In the genomic region with DNA sequence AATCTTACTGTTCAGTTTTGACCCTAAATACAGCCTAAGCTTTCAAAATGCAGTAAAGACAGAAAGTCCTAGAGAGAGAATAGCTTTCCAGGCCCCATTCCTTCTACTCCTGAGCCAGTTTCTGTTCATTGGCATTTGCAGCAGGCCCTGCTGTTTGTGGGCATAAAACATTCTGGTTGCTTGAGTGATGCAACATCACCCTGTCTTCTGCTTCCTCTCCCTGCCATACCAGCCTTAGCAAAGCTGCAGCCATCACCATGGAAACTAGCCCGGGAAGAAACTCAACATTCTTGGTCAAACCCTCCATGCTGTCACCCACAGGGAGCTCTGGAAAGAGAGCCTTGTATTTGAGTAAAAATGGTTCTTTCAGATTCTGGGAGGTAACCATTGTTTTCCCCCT, we compare ENCODE assay signal across 1 cellular context.
TF ChIP-seq lines count a peak whose summit lies in the region.

No MANE protein-coding gene starts in this region.

TF ChIP-seq in GM23338, 12 proteins besides CTCF, POLR2A, EP300 and RAD21 (continued from another document):
- TF ChIP-seq, protein P1, sequence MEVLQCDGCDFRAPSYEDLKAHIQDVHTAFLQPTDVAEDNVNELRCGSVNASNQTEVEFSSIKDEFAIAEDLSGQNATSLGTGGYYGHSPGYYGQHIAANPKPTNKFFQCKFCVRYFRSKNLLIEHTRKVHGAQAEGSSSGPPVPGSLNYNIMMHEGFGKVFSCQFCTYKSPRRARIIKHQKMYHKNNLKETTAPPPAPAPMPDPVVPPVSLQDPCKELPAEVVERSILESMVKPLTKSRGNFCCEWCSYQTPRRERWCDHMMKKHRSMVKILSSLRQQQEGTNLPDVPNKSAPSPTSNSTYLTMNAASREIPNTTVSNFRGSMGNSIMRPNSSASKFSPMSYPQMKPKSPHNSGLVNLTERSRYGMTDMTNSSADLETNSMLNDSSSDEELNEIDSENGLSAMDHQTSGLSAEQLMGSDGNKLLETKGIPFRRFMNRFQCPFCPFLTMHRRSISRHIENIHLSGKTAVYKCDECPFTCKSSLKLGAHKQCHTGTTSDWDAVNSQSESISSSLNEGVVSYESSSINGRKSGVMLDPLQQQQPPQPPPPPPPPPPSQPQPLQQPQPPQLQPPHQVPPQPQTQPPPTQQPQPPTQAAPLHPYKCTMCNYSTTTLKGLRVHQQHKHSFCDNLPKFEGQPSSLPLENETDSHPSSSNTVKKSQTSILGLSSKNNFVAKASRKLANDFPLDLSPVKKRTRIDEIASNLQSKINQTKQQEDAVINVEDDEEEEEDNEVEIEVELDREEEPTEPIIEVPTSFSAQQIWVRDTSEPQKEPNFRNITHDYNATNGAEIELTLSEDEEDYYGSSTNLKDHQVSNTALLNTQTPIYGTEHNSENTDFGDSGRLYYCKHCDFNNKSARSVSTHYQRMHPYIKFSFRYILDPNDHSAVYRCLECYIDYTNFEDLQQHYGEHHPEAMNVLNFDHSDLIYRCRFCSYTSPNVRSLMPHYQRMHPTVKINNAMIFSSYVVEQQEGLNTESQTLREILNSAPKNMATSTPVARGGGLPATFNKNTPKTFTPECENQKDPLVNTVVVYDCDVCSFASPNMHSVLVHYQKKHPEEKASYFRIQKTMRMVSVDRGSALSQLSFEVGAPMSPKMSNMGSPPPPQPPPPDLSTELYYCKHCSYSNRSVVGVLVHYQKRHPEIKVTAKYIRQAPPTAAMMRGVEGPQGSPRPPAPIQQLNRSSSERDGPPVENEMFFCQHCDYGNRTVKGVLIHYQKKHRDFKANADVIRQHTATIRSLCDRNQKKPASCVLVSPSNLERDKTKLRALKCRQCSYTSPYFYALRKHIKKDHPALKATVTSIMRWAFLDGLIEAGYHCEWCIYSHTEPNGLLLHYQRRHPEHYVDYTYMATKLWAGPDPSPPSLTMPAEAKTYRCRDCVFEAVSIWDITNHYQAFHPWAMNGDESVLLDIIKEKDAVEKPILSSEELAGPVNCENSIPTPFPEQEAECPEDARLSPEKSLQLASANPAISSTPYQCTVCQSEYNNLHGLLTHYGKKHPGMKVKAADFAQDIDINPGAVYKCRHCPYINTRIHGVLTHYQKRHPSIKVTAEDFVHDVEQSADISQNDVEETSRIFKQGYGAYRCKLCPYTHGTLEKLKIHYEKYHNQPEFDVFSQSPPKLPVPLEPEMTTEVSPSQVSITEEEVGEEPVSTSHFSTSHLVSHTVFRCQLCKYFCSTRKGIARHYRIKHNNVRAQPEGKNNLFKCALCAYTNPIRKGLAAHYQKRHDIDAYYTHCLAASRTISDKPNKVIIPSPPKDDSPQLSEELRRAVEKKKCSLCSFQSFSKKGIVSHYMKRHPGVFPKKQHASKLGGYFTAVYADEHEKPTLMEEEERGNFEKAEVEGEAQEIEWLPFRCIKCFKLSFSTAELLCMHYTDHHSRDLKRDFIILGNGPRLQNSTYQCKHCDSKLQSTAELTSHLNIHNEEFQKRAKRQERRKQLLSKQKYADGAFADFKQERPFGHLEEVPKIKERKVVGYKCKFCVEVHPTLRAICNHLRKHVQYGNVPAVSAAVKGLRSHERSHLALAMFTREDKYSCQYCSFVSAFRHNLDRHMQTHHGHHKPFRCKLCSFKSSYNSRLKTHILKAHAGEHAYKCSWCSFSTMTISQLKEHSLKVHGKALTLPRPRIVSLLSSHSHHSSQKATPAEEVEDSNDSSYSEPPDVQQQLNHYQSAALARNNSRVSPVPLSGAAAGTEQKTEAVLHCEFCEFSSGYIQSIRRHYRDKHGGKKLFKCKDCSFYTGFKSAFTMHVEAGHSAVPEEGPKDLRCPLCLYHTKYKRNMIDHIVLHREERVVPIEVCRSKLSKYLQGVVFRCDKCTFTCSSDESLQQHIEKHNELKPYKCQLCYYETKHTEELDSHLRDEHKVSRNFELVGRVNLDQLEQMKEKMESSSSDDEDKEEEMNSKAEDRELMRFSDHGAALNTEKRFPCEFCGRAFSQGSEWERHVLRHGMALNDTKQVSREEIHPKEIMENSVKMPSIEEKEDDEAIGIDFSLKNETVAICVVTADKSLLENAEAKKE (CRISPR knock-in tag; IDR thresholded peaks at IDR 0.05): no peak
- TF ChIP-seq, protein P2, sequence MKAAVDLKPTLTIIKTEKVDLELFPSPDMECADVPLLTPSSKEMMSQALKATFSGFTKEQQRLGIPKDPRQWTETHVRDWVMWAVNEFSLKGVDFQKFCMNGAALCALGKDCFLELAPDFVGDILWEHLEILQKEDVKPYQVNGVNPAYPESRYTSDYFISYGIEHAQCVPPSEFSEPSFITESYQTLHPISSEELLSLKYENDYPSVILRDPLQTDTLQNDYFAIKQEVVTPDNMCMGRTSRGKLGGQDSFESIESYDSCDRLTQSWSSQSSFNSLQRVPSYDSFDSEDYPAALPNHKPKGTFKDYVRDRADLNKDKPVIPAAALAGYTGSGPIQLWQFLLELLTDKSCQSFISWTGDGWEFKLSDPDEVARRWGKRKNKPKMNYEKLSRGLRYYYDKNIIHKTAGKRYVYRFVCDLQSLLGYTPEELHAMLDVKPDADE (IDR thresholded peaks at IDR 0.05): no peak
- TF ChIP-seq EZH2phosphoT487 (IDR thresholded peaks at IDR 0.05; ENCODE audit: unreplicated experiment): no peak
- TF ChIP-seq JUNB (IDR thresholded peaks at IDR 0.05; ENCODE audit: unreplicated experiment): no peak
- TF ChIP-seq ZNF331 (CRISPR knock-in tag; IDR thresholded peaks at IDR 0.05; ENCODE audit: low read depth): no peak
- TF ChIP-seq POLR2AphosphoS5 (IDR thresholded peaks at IDR 0.05; ENCODE audit: low read depth): no peak
- TF ChIP-seq CREB1 (CRISPR knock-in tag; IDR thresholded peaks at IDR 0.05; ENCODE audit: low read depth): no peak
